Comparison of ENCODE assay signal across 1 cellular context in the genomic region with DNA sequence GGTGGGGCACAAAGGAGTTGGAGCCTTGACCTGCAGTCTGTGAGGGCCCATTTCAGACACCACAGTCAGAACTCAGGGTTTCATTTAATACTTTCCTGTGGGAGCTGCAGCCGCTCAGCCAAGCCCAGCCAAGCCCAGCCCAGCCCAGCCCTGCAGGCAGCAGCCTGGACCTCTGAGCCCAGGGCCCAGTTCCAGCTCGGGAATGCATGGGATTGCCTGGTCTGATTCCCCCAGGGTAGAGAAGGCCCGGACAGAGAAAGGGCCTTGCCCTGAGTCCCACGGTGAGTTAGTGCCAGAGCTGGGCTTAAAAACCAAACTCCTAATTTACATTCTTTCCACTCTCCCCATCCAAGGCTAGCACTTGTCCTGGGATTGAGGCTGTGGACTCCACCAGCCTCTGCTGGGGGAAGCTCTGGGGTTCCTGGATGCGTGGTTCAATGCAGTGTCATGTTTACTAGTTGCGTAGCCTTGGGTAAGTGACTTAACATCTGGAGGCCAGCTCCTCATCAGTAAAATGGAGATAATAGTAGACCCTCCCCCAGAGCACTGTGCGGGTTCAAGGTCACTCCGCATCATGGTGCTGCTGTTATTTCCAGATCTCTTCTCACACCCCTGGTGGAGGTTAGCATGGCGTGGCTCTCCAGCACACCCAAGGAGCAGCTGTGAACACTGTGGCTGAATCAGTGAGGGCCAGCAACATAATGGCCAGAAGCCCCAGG.
TF ChIP-seq lines count a peak whose summit lies in the region.

No MANE protein-coding gene starts in this region.

TF ChIP-seq in SK-N-SH, 30 proteins besides CTCF, POLR2A, EP300 and RAD21 (continued from another document):
- TF ChIP-seq, protein P1, sequence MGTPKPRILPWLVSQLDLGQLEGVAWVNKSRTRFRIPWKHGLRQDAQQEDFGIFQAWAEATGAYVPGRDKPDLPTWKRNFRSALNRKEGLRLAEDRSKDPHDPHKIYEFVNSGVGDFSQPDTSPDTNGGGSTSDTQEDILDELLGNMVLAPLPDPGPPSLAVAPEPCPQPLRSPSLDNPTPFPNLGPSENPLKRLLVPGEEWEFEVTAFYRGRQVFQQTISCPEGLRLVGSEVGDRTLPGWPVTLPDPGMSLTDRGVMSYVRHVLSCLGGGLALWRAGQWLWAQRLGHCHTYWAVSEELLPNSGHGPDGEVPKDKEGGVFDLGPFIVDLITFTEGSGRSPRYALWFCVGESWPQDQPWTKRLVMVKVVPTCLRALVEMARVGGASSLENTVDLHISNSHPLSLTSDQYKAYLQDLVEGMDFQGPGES (IDR thresholded peaks at IDR 0.05; ENCODE audit: low read depth, low read length): no peak
- no peak for TF ChIP-seq NFIC (IDR thresholded peaks at IDR 0.05; ENCODE audit: borderline replicate concordance)
- TF ChIP-seq, protein P2, sequence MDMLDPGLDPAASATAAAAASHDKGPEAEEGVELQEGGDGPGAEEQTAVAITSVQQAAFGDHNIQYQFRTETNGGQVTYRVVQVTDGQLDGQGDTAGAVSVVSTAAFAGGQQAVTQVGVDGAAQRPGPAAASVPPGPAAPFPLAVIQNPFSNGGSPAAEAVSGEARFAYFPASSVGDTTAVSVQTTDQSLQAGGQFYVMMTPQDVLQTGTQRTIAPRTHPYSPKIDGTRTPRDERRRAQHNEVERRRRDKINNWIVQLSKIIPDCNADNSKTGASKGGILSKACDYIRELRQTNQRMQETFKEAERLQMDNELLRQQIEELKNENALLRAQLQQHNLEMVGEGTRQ (IDR thresholded peaks at IDR 0.05; ENCODE audit: borderline replicate concordance, low read depth, low read length): no peak
- TF ChIP-seq GATA2 (CRISPR knock-in tag; IDR thresholded peaks at IDR 0.05): no peak
- TF ChIP-seq SIN3A (IDR thresholded peaks at IDR 0.05; ENCODE audit: borderline replicate concordance, low read depth, low read length): no peak
- TF ChIP-seq, protein P3, sequence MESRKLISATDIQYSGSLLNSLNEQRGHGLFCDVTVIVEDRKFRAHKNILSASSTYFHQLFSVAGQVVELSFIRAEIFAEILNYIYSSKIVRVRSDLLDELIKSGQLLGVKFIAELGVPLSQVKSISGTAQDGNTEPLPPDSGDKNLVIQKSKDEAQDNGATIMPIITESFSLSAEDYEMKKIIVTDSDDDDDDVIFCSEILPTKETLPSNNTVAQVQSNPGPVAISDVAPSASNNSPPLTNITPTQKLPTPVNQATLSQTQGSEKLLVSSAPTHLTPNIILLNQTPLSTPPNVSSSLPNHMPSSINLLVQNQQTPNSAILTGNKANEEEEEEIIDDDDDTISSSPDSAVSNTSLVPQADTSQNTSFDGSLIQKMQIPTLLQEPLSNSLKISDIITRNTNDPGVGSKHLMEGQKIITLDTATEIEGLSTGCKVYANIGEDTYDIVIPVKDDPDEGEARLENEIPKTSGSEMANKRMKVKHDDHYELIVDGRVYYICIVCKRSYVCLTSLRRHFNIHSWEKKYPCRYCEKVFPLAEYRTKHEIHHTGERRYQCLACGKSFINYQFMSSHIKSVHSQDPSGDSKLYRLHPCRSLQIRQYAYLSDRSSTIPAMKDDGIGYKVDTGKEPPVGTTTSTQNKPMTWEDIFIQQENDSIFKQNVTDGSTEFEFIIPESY (IDR thresholded peaks at IDR 0.05; ENCODE audit: borderline replicate concordance, low read depth): no peak
- TF ChIP-seq CHD2 (IDR thresholded peaks at IDR 0.05; ENCODE audit: low read length, partially characterized antibody): no peak
- TF ChIP-seq JUND (IDR thresholded peaks at IDR 0.05): no peak
